14 cellular contexts compared by ENCODE assay signal in the genomic region with DNA sequence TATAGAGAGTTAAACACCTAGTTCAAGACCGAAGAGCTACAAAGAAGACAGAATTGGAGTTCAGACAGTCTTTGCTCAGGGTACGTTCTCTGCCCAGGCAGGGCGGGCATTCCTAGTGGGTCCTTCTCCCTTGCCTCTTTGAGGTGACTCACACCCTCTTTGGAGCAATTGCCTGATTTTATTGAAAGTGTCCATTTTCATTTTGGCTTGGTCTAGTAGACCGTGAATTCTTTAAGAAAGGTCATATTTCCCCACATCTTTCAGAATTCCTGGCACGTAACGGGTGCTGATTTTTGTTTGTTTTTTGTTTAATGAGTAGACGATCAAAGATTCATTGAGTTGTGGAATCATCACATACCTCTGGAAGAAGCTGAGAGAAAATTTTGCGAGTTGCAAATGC.
A peak's percentile ranks its signal among the peaks of the same experiment; 100 is the strongest.
DNase-seq lines count a peak whose midpoint lies in the region; ATAC-seq and TF ChIP-seq lines count a peak whose summit lies in the region.
"Had no signal": no experiment of that assay in that cellular context is flagged by ENCODE, and none has a peak within 500 bp of the region (broad histone marks: within the 10 kb centered on the region; RNA-seq: fewer than 3 reads in every experiment).

No MANE protein-coding gene starts in this region.

- no peak overlapping the region for H3K9ac ChIP-seq in PC-3 (ENCODE audit: low read length)
- H3K9ac ChIP-seq: BLaER1 had no signal

- DNase-seq in AG09319 (ENCODE audit: extremely low read depth, low read depth): peak; percentile 4
- peak; percentile 57 for DNase-seq in PC-3
- DNase-seq in fibroblast of peridontal ligament (ENCODE audit: extremely low read depth): peak; percentile 38
- DNase-seq in renal cortical epithelial cell (ENCODE audit: low read depth): peak; percentile 85
- DNase-seq in ACHN: no peak
- no peak for DNase-seq in activated naive CD8-positive, alpha-beta T cell treated with anti-CD3 and anti-CD28 coated beads, Interleukin-2, amount 50 U/mL, for 24 hours
- no peak for DNase-seq in HAP-1 (ENCODE audit: low spot score in 2 of 2)
- DNase-seq: AML-193; Caco-2; CD8-positive, alpha-beta memory T cell; DMS53; GF-D8 had no signal

- no peaks in the 10 kb centered on the region for H3F3A ChIP-seq in PC-3 (ENCODE audit: low read length, unreplicated experiment)

- H2AFZ ChIP-seq in PC-3 (ENCODE audit: low read length): peak overlapping the region; percentile 21; the same call in 1 of the 2 replicates

- no peaks in the 10 kb centered on the region for H3K79me2 ChIP-seq in PC-3 (ENCODE audit: low read length)

- no peaks in the 10 kb centered on the region for H3K4me1 Mint-ChIP-seq in activated naive CD8-positive, alpha-beta T cell treated with anti-CD3 and anti-CD28 coated beads, Interleukin-2, amount 50 U/mL, for 24 hours
- H3K4me1 Mint-ChIP-seq: CD8-positive, alpha-beta memory T cell had no signal

- CTCF ChIA-PET in PC-3 (lab: Charles Lee): no interaction called here

- H3K36me3 Mint-ChIP-seq in activated naive CD8-positive, alpha-beta T cell treated with anti-CD3 and anti-CD28 coated beads, Interleukin-2, amount 50 U/mL, for 24 hours (ENCODE audit: low read depth): no peaks in the 10 kb centered on the region

- ATAC-seq in PC-3: peak; percentile 75
- no peak for ATAC-seq in activated naive CD8-positive, alpha-beta T cell treated with anti-CD3 and anti-CD28 coated beads, Interleukin-2, amount 50 U/mL, for 24 hours
- ATAC-seq: HCT116 had no signal

- TF ChIP-seq CTCF in AG09319 (IDR thresholded peaks at IDR 0.05; ENCODE audit: low read depth, low read length) (no peak), PC-3 (conservative IDR thresholded peaks at IDR 0.05; ENCODE audit: low read depth, low read length) (no peak)

- no peaks in the 10 kb centered on the region for H3K27me3 ChIP-seq in PC-3 (ENCODE audit: low read length)
- H3K27me3 ChIP-seq in HAP-1 (ENCODE audit: low read depth): no peaks in the 10 kb centered on the region
- H3K27me3 ChIP-seq: BLaER1 had no signal

- H3K36me3 ChIP-seq in PC-3 (ENCODE audit: low read depth, low read length) (no peaks in the 10 kb centered on the region), HAP-1 (replicated peaks) (no peaks in the 10 kb centered on the region)
- H3K36me3 ChIP-seq: BLaER1 had no signal

- no peaks in the 10 kb centered on the region for H3K9me2 ChIP-seq in PC-3 (replicated peaks; ENCODE audit: low read length)

- no peak overlapping the region for H3K4me3 ChIP-seq in PC-3 (ENCODE audit: low read length)
- no peak overlapping the region for H3K4me3 ChIP-seq in HAP-1
- H3K4me3 ChIP-seq: BLaER1 had no signal

- 0 out of 2 replicates have a peak overlapping the region, but pooled peaks have one; percentile 3 for H3K4me2 ChIP-seq in PC-3 (ENCODE audit: low read length)
- H3K4me2 ChIP-seq: BLaER1 had no signal

- in situ Hi-C loops in ACHN (cut with HindIII; ENCODE audit: low pct_ligation_motif_present, low pct_unique_long_range_greater_than_20kb, low sequenced_read_pairs): no loop called here
- in situ Hi-C loops in HAP-1 (cut with MboI; ENCODE audit: low sequenced_read_pairs): no loop called here

- peaks cover 2% of the 10 kb centered on the region for H3K27me3 Mint-ChIP-seq in activated naive CD8-positive, alpha-beta T cell treated with anti-CD3 and anti-CD28 coated beads, Interleukin-2, amount 50 U/mL, for 24 hours

- no peaks in the 10 kb centered on the region for H3K9me3 Mint-ChIP-seq in activated naive CD8-positive, alpha-beta T cell treated with anti-CD3 and anti-CD28 coated beads, Interleukin-2, amount 50 U/mL, for 24 hours
- H3K9me3 Mint-ChIP-seq: CD8-positive, alpha-beta memory T cell had no signal

- peak overlapping the region; percentile 16; the same call in 1 of the 2 replicates for H3K27ac ChIP-seq in PC-3 (ENCODE audit: low read length)
- H3K27ac ChIP-seq: BLaER1 had no signal

- H3K4me1 ChIP-seq in PC-3 (ENCODE audit: insufficient read depth, low read length) (peaks cover 27% of the 10 kb centered on the region), HAP-1 (no peaks in the 10 kb centered on the region)
- H3K4me1 ChIP-seq: BLaER1, Caco-2 had no signal

- no TSS peak for BruUV-seq in PC-3 (replicated peaks; lab: Mats Ljungman, UMichigan)

- POLR2A ChIA-PET in PC-3 (lab: Charles Lee; ENCODE audit: unreplicated experiment): no interaction called here

- no peak overlapping the region for H3K27ac Mint-ChIP-seq in activated naive CD8-positive, alpha-beta T cell treated with anti-CD3 and anti-CD28 coated beads, Interleukin-2, amount 50 U/mL, for 24 hours

- no peak overlapping the region for H3K4me3 Mint-ChIP-seq in activated naive CD8-positive, alpha-beta T cell treated with anti-CD3 and anti-CD28 coated beads, Interleukin-2, amount 50 U/mL, for 24 hours
- H3K4me3 Mint-ChIP-seq: CD8-positive, alpha-beta memory T cell had no signal

- H3K9me3 ChIP-seq in PC-3 (ENCODE audit: low read length) (no peaks in the 10 kb centered on the region), HAP-1 (no peaks in the 10 kb centered on the region)
- H3K9me3 ChIP-seq: BLaER1, Caco-2 had no signal

- no peaks in the 10 kb centered on the region for H4K20me1 ChIP-seq in PC-3 (ENCODE audit: low read length)
- H4K20me1 ChIP-seq: BLaER1 had no signal

- intact Hi-C loops in PC-3 (cut with micrococcal nuclease): no loop called here

Comparison
In these comparisons a context has a peak if more than half of its experiments do, and no peak if none do; other contexts are left out.
1. DNase-seq: peak in AG09319 (single experiment), PC-3 (single experiment), fibroblast of peridontal ligament (single experiment) and renal cortical epithelial cell (single experiment); none in ACHN (single experiment), activated naive CD8-positive, alpha-beta T cell treated with anti-CD3 and anti-CD28 coated beads, Interleukin-2, amount 50 U/mL, for 24 hours (single experiment) and HAP-1 (0 of 2).